In genomic region chr6:106069478-106069877, GRCh38 we compare ENCODE assay signal across 9 cellular contexts. TPM values are rescaled to one million over a fixed set of nuclear protein-coding genes. Genes with fewer than 3 reads are reported as not detected.
DNase-seq lines count a peak whose midpoint lies in the region; ATAC-seq and TF ChIP-seq lines count a peak whose summit lies in the region.
"Had no signal": no experiment of that assay in that cellular context is flagged by ENCODE, and none has a peak within 500 bp of the region (broad histone marks: within the 10 kb centered on the region; RNA-seq: fewer than 3 reads in every experiment).

No MANE protein-coding gene starts in this region.

- RAD21 ChIA-PET in HCT116 (lab: Charles Lee; ENCODE audit: low non-redundant PET in 1 of 2, low total read pairs in 2 of 2, uncharacterized antibody in 2 of 2, unreplicated experiment in 2 of 2), result interaction anchor here in 1 of 2 experiments (0.6 kb wide), 1 partner anchor 243 kb away, joined by 4 read pairs; no protein-coding TSS in a partner anchor

- no TSS peak for BruUV-seq in HCT116 (replicated peaks; lab: Mats Ljungman, UMichigan)

- H3K36me3 ChIP-seq in HCT116 (ENCODE audit: control insufficient read depth in 1 of 2, insufficient read depth in 2 of 2, low read length in 2 of 2), result no peaks in the 10 kb centered on the region
- H3K36me3 ChIP-seq: breast epithelium had no signal

- CTCF ChIA-PET in HCT116 (lab: Charles Lee), result no interaction called here

- intact Hi-C loops in HCT116 (cut with micrococcal nuclease), result no loop called here

- no peak for DNase-seq in HCT116 (ENCODE audit: low read depth, low spot score)
- peak; percentile 71 to 88 for DNase-seq in NCI-H446 (lab: John Stamatoyannopoulos, UW)
- peak; percentile 96 for DNase-seq in choroid plexus epithelial cell (ENCODE audit: low read depth)
- peak; percentile 90 for DNase-seq in skeletal muscle cell (ENCODE audit: low read depth)
- no peak for DNase-seq in activated gamma-delta T cell (lab: John Stamatoyannopoulos, UW)
- no peak for DNase-seq in activated T-cell treated with anti-CD3 and anti-CD28 coated beads, Interleukin-2, amount 50 U/mL, for 48 hours

- no peaks in the 10 kb centered on the region for H3K27me3 ChIP-seq in HCT116 (ENCODE audit: insufficient read depth, low read length)
- H3K27me3 ChIP-seq: breast epithelium had no signal

- no peak for TF ChIP-seq POLR2A in HCT116 (IDR thresholded peaks at IDR 0.05; ENCODE audit: borderline replicate concordance, extremely low read depth, insufficient read depth, insufficient read length)

- H3K9me3 ChIP-seq in HCT116 (ENCODE audit: control insufficient read depth in 1 of 2, insufficient read depth in 1 of 2, low read depth in 1 of 2, low read length in 2 of 2), result no peaks in the 10 kb centered on the region
- H3K9me3 ChIP-seq: breast epithelium had no signal

- H3K79me2 ChIP-seq in HCT116 (ENCODE audit: insufficient read depth, low read length), result no peaks in the 10 kb centered on the region

- no peak overlapping the region for H3K9ac ChIP-seq in HCT116 (ENCODE audit: low read length)

- H3K9me2 ChIP-seq in HCT116 (ENCODE audit: insufficient read depth), result no peaks in the 10 kb centered on the region

- H3K4me3 ChIP-seq in HCT116 (replicated peaks in 1 of 2; ENCODE audit: low read depth in 1 of 2, low read length in 2 of 2) (no peak overlapping the region), choroid plexus epithelial cell (ENCODE audit: low read depth, low read length) (no peak overlapping the region), skeletal muscle cell (ENCODE audit: low read depth, low read length) (no peak overlapping the region)
- H3K4me3 ChIP-seq: breast epithelium had no signal

- H2AFZ ChIP-seq in HCT116 (ENCODE audit: low read depth, low read length, poor library complexity, severe bottlenecking), result peak overlapping the region; percentile 53

- H3K4me2 ChIP-seq in HCT116 (ENCODE audit: low read length), result no peak overlapping the region

- no peak for TF ChIP-seq CTCF in HCT116 (IDR thresholded peaks at IDR 0.05 in 2 of 3, conservative IDR thresholded peaks at IDR 0.05 in 1 of 3; ENCODE audit: borderline replicate concordance in 1 of 3, insufficient read depth in 1 of 3, low read depth in 2 of 3, low read length in 2 of 3)
- no peak for TF ChIP-seq CTCF in choroid plexus epithelial cell (conservative IDR thresholded peaks at IDR 0.05; ENCODE audit: low read depth, low read length)

- no peaks in the 10 kb centered on the region for H4K20me1 ChIP-seq in HCT116 (ENCODE audit: insufficient read depth)

- no peak for TF ChIP-seq RAD21 in HCT116 (IDR thresholded peaks at IDR 0.05; ENCODE audit: low read depth)

- H3K27ac ChIP-seq in HCT116 (ENCODE audit: low read depth, low read length), result no peak overlapping the region
- H3K27ac ChIP-seq: breast epithelium had no signal

- H3K4me1 ChIP-seq in HCT116 (ENCODE audit: control insufficient read depth in 1 of 2, insufficient read depth in 2 of 2, low read length in 2 of 2), result peaks cover 0 to 3% of the 10 kb centered on the region in 2 experiments; a peak in 2 of 4 replicates

- no peak for ATAC-seq in HCT116
- no peak for ATAC-seq in HG03469 (IDR thresholded peaks at IDR 0.05; ENCODE audit: unreplicated experiment)
- no peak for ATAC-seq in HG02623 (IDR thresholded peaks at IDR 0.05; ENCODE audit: unreplicated experiment)

- POLR2A ChIA-PET in HCT116 (lab: Charles Lee), result no interaction called here

TF ChIP-seq in HCT116, 20 proteins besides CTCF, POLR2A, EP300 and RAD21:
- TF ChIP-seq REST (IDR thresholded peaks at IDR 0.05; ENCODE audit: low read depth), result no peak
- no peak for TF ChIP-seq EGR1 (IDR thresholded peaks at IDR 0.05; ENCODE audit: low read depth)
- TF ChIP-seq EZH2 (IDR thresholded peaks at IDR 0.05), result no peak
- no peak for TF ChIP-seq ATF3 (IDR thresholded peaks at IDR 0.05)
- no peak for TF ChIP-seq POLR2AphosphoS5 (IDR thresholded peaks at IDR 0.05; ENCODE audit: low read depth, low read length)
- no peak for TF ChIP-seq ZBTB33 (IDR thresholded peaks at IDR 0.05; ENCODE audit: extremely low read depth, insufficient replicate concordance, low read length)
- no peak for TF ChIP-seq CEBPB (IDR thresholded peaks at IDR 0.05; ENCODE audit: low read depth)
- no peak for TF ChIP-seq CBX3 (IDR thresholded peaks at IDR 0.05; ENCODE audit: low read depth)
- no peak for TF ChIP-seq EZH2phosphoT487 (IDR thresholded peaks at IDR 0.05; ENCODE audit: borderline replicate concordance)
- TF ChIP-seq ZNF274 (IDR thresholded peaks at IDR 0.05; ENCODE audit: low read depth, low read length), result no peak
- no peak for TF ChIP-seq SRF (IDR thresholded peaks at IDR 0.05; ENCODE audit: low read depth)
- TF ChIP-seq TCF7L2 (IDR thresholded peaks at IDR 0.05; ENCODE audit: borderline replicate concordance, extremely low read depth, insufficient read depth, insufficient read length), result no peak
- TF ChIP-seq ZFX (IDR thresholded peaks at IDR 0.05), result no peak
- no peak for TF ChIP-seq SP1 (IDR thresholded peaks at IDR 0.05; ENCODE audit: low read depth)
- TF ChIP-seq JUND (IDR thresholded peaks at IDR 0.05), result no peak
- TF ChIP-seq FOSL1 (IDR thresholded peaks at IDR 0.05; ENCODE audit: low read depth), result no peak
- TF ChIP-seq ELF1 (IDR thresholded peaks at IDR 0.05; ENCODE audit: borderline replicate concordance, low read depth), result no peak

RNA-seq across cellular contexts. Expression of gene PRDM1, which starts 16.7 kb away (rescaled TPM):
- total RNA-seq in HCT116 (2021; ENCODE audit: unreplicated experiment), result 3.4 TPM
- 1.3 and 2.6 TPM in 2 replicates for polyA plus RNA-seq in HCT116 (2012)

Comparison
In these comparisons a context has a peak if more than half of its experiments do, and no peak if none do; other contexts are left out.
1. DNase-seq: peak in NCI-H446 (2 of 2), choroid plexus epithelial cell (single experiment) and skeletal muscle cell (single experiment); none in HCT116 (single experiment), activated gamma-delta T cell (single experiment) and activated T-cell treated with anti-CD3 and anti-CD28 coated beads, Interleukin-2, amount 50 U/mL, for 48 hours (0 of 2).